15 cellular contexts compared by ENCODE assay signal in the genomic region with DNA sequence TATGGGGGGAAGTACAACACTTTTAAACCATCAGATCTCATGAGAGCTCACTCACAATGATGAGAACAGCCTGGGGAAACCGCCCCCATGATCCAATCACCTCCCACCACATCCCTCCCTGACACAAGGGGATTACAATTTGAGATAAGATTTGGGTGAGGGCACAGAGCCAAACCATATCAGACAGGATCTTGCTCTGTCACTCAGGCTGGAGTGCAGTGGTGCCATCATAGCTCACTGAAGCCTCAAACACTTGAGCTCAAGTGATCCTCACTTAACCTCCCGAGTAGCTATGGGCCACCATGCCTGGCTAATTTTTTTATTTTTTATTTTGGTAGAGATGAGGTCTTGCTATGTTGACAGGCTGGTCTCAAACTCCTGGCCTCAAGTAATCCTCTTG. TPM values are rescaled to one million over a fixed set of nuclear protein-coding genes. Genes with fewer than 3 reads are reported as not detected.
"Had no signal": no experiment of that assay in that cellular context is flagged by ENCODE, and none has a peak within 500 bp of the region (broad histone marks: within the 10 kb centered on the region; RNA-seq: fewer than 3 reads in every experiment).

No MANE protein-coding gene starts in this region.

- H3K27ac ChIP-seq: gastrocnemius medialis, psoas muscle, right lobe of liver had no signal

- H3K4me1 ChIP-seq: gastrocnemius medialis, psoas muscle had no signal

- H3K9me3 ChIP-seq: gastrocnemius medialis, psoas muscle, right lobe of liver had no signal

- H3K27me3 ChIP-seq: gastrocnemius medialis, right lobe of liver had no signal

- H3K36me3 ChIP-seq: gastrocnemius medialis, right lobe of liver had no signal

- DNase-seq: activated CD4-positive, alpha-beta memory T cell treated with anti-CD3 and anti-CD28 coated beads, Interleukin-2, amount 10 ng/mL, durations not matched to agents 7 days and 5 days; activated CD8-positive, alpha-beta memory T cell treated with anti-CD3 and anti-CD28 coated beads, Interleukin-2, amount 50 U/mL, for 4 hours; activated naive CD4-positive, alpha-beta T cell treated with anti-CD3 and anti-CD28 coated beads for 36 hours; effector CD4-positive, alpha-beta T cell; gastrocnemius medialis; islet precursor cell; mesenchymal stem cell; occipital lobe; psoas muscle; right lobe of liver; stimulated activated naive CD4-positive, alpha-beta T cell; substantia nigra had no signal

- H3K4me3 ChIP-seq: gastrocnemius medialis, psoas muscle, right lobe of liver had no signal

RNA-seq across cellular contexts. Expression of a gene that starts 5.1 kb away (rescaled TPM):
- total RNA-seq: activated CD4-positive, alpha-beta memory T cell treated with anti-CD3 and anti-CD28 coated beads, Interleukin-2, amount 10 ng/mL, durations not matched to agents 7 days and 5 days; activated naive CD4-positive, alpha-beta T cell treated with anti-CD3 and anti-CD28 coated beads for 36 hours; cardiac septum; endothelial cell of umbilical vein; fibroblast of lung; occipital lobe had no signal
- polyA plus RNA-seq: endothelial cell of umbilical vein, fibroblast of lung had no signal
